ENCODE assay signal across 8 cellular contexts in genomic region chrX:115344885-115345653, GRCh38. TPM values are rescaled to one million over a fixed set of nuclear protein-coding genes. Genes with fewer than 3 reads are reported as not detected.
DNase-seq lines count a peak whose midpoint lies in the region; ATAC-seq, FAIRE-seq and TF ChIP-seq lines count a peak whose summit lies in the region.

No MANE protein-coding gene starts in this region.

- no peak for TF ChIP-seq CTCF in Panc1 (IDR thresholded peaks at IDR 0.05)
- TF ChIP-seq CTCF in epithelial cell of proximal tubule (conservative IDR thresholded peaks at IDR 0.05; ENCODE audit: low read depth, low read length), result no peak
- no peak for TF ChIP-seq CTCF in mesothelial cell of epicardium (IDR thresholded peaks at IDR 0.05; ENCODE audit: unreplicated experiment)

- DNase-seq in HT-29 (ENCODE audit: low spot score), result peak; percentile 73
- DNase-seq in Panc1 (ENCODE audit: low read depth, low spot score), result peak; percentile 36
- DNase-seq in epithelial cell of proximal tubule (ENCODE audit: low read depth), result peak; percentile 70
- DNase-seq in mesothelial cell of epicardium (ENCODE audit: low spot score in 2 of 2, unreplicated experiment in 2 of 2), result peak; percentile 83 to 92
- peak; percentile 64 for DNase-seq in urothelium cell line (ENCODE audit: low spot score)
- no peak for DNase-seq in activated CD8-positive, alpha-beta memory T cell treated with anti-CD3 and anti-CD28 coated beads, Interleukin-2, amount 10 ng/mL, durations not matched to agents 7 days and 5 days
- no peak for DNase-seq in T-cell
- no peak for DNase-seq in activated CD4-positive, alpha-beta T cell treated with anti-CD3 and anti-CD28 coated beads for 48 hours

- H3K4me1 Mint-ChIP-seq in mesothelial cell of epicardium (peaks cover 45% of the 10 kb centered on the region), T-cell (no peaks in the 10 kb centered on the region)
- no peaks in the 10 kb centered on the region for H3K4me1 Mint-ChIP-seq in activated CD8-positive, alpha-beta memory T cell treated with anti-CD3 and anti-CD28 coated beads, Interleukin-2, amount 10 ng/mL, durations not matched to agents 7 days and 5 days

- ATAC-seq in Panc1 (peak; percentile 80), T-cell (replicated peaks in 1 of 4) (no peak)
- no peak for ATAC-seq in activated CD8-positive, alpha-beta memory T cell treated with anti-CD3 and anti-CD28 coated beads, Interleukin-2, amount 10 ng/mL, durations not matched to agents 7 days and 5 days

- no peaks in the 10 kb centered on the region for H3K27me3 Mint-ChIP-seq in mesothelial cell of epicardium (ENCODE audit: low read depth)
- no peaks in the 10 kb centered on the region for H3K27me3 Mint-ChIP-seq in activated CD8-positive, alpha-beta memory T cell treated with anti-CD3 and anti-CD28 coated beads, Interleukin-2, amount 10 ng/mL, durations not matched to agents 7 days and 5 days
- peaks cover 0 to 18% of the 10 kb centered on the region in 2 donors for H3K27me3 Mint-ChIP-seq in T-cell

- in situ Hi-C loops in Panc1 (cut with HindIII; ENCODE audit: low pct_unique_long_range_greater_than_20kb, low sequenced_read_pairs), result no loop called here

- no peaks in the 10 kb centered on the region for H3K9me3 ChIP-seq in Panc1 (ENCODE audit: control insufficient read depth, insufficient read depth, low read depth, low read length)

- no peak for FAIRE-seq in urothelium cell line (lab: Jason Lieb, UNC)

- intact Hi-C loops in Panc1 (cut with micrococcal nuclease; ENCODE audit: unreplicated experiment), result no loop called here

- H3K27me3 ChIP-seq in Panc1 (ENCODE audit: control insufficient read depth, insufficient read depth, low read length), result no peaks in the 10 kb centered on the region

- CTCF ChIA-PET in Panc1 (lab: Charles Lee) (no interaction called here), T-cell (lab: Charles Lee) (no interaction called here)
- CTCF ChIA-PET in activated CD8-positive, alpha-beta memory T cell treated with anti-CD3 and anti-CD28 coated beads, Interleukin-2, amount 10 ng/mL, durations not matched to agents 7 days and 5 days (lab: Charles Lee), result interaction anchor here (0.9 kb wide), 1 partner anchor 15 kb away, joined by 3 read pairs; no protein-coding TSS in a partner anchor

- H3K4me3 ChIP-seq in Panc1 (ENCODE audit: low read depth in 2 of 2, low read length in 2 of 2) (no peak overlapping the region), epithelial cell of proximal tubule (ENCODE audit: low read depth, low read length) (no peak overlapping the region)

- H3K4me3 Mint-ChIP-seq in mesothelial cell of epicardium (no peak overlapping the region), T-cell (no peak overlapping the region)
- no peak overlapping the region for H3K4me3 Mint-ChIP-seq in activated CD8-positive, alpha-beta memory T cell treated with anti-CD3 and anti-CD28 coated beads, Interleukin-2, amount 10 ng/mL, durations not matched to agents 7 days and 5 days

- POLR2A ChIA-PET in Panc1 (lab: Charles Lee), result no interaction called here
- POLR2A ChIA-PET in T-cell (lab: Charles Lee), result no interaction called here

- H3K9me3 Mint-ChIP-seq in mesothelial cell of epicardium (peaks cover 10% of the 10 kb centered on the region), T-cell (no peaks in the 10 kb centered on the region)
- no peaks in the 10 kb centered on the region for H3K9me3 Mint-ChIP-seq in activated CD8-positive, alpha-beta memory T cell treated with anti-CD3 and anti-CD28 coated beads, Interleukin-2, amount 10 ng/mL, durations not matched to agents 7 days and 5 days (ENCODE audit: low read depth)

- H3K36me3 ChIP-seq in Panc1 (ENCODE audit: control insufficient read depth, insufficient read depth, low read length), result no peaks in the 10 kb centered on the region

- H3K27ac Mint-ChIP-seq in mesothelial cell of epicardium (peak overlapping the region; percentile 97), T-cell (no peak overlapping the region)
- no peak overlapping the region for H3K27ac Mint-ChIP-seq in activated CD8-positive, alpha-beta memory T cell treated with anti-CD3 and anti-CD28 coated beads, Interleukin-2, amount 10 ng/mL, durations not matched to agents 7 days and 5 days

- H3K27ac ChIP-seq in Panc1 (ENCODE audit: low read length), result no peak overlapping the region

- BruUV-seq in Panc1 (replicated peaks; lab: Mats Ljungman, UMichigan), result no TSS peak

- H3K36me3 Mint-ChIP-seq in mesothelial cell of epicardium, result peaks cover 8% of the 10 kb centered on the region
- H3K36me3 Mint-ChIP-seq in activated CD8-positive, alpha-beta memory T cell treated with anti-CD3 and anti-CD28 coated beads, Interleukin-2, amount 10 ng/mL, durations not matched to agents 7 days and 5 days, result no peaks in the 10 kb centered on the region
- H3K36me3 Mint-ChIP-seq in T-cell, result no peaks in the 10 kb centered on the region

- H3K4me1 ChIP-seq in Panc1 (ENCODE audit: control insufficient read depth, insufficient read depth, low read length), result no peaks in the 10 kb centered on the region

RNA-seq across cellular contexts. Expression of gene LUZP4, which starts 55.6 kb away (rescaled TPM):
- total RNA-seq in HT-29 (2014; rRNA removed; shearing (Covaris generic)), result not detected in 2 replicates
- total RNA-seq in Panc1 (2021; ENCODE audit: unreplicated experiment) (not detected), epithelial cell of proximal tubule (not detected in 2 replicates), mesothelial cell of epicardium (not detected in 3 replicates), T-cell (not detected)
- not detected for polyA plus RNA-seq in Panc1 (2012; ENCODE audit: insufficient read length)
- total RNA-seq in activated CD8-positive, alpha-beta memory T cell treated with anti-CD3 and anti-CD28 coated beads, Interleukin-2, amount 10 ng/mL, durations not matched to agents 7 days and 5 days, result not detected

Comparison
In these comparisons a context has a peak if more than half of its experiments do, and no peak if none do; other contexts are left out.
1. DNase-seq: peak in HT-29 (single experiment), Panc1 (single experiment), epithelial cell of proximal tubule (single experiment), mesothelial cell of epicardium (2 of 2) and urothelium cell line (single experiment); none in activated CD8-positive, alpha-beta memory T cell treated with anti-CD3 and anti-CD28 coated beads, Interleukin-2, amount 10 ng/mL, durations not matched to agents 7 days and 5 days (single experiment), T-cell (0 of 34) and activated CD4-positive, alpha-beta T cell treated with anti-CD3 and anti-CD28 coated beads for 48 hours (single experiment).